20 cellular contexts compared by ENCODE assay signal in the genomic region with DNA sequence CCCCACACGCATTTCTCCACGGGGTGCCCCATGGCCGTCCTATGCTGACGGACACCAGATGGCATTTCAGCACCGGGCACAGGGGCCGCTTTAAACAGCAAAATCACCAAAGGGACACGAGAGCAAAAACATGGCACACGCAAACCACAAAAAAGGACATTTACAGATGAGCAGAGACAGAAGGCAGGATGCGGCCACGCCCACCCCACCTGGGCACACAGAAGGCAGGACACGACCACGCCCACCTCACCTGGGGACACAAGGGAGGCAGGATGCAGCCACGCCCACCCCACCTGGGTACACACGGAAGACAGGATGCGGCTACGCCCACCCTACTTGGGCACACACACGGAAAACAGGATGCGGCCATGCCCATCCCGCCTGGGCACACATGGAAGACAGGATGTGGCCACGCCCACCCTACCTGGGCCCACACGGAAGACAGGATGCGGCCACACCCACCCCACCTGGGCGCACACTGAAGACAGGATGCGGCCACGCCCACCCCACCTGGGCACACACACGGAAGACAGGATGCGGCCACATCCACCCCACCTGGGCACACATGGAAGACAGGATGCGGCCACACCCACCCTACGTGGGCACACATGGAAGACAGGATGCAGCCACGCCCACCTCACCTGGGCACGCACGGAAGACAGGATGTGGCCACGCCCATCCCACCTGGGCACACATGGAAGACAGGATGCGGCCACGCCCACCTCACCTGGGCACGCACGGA.
A peak's percentile ranks its signal among the peaks of the same experiment; 100 is the strongest.
DNase-seq lines count a peak whose midpoint lies in the region; ATAC-seq, FAIRE-seq and TF ChIP-seq lines count a peak whose summit lies in the region.
"Had no signal": no experiment of that assay in that cellular context is flagged by ENCODE, and none has a peak within 500 bp of the region (broad histone marks: within the 10 kb centered on the region; RNA-seq: fewer than 3 reads in every experiment).

No MANE protein-coding gene starts in this region.

- no peak overlapping the region for H3K4me3 Mint-ChIP-seq in activated naive CD8-positive, alpha-beta T cell treated with anti-CD3 and anti-CD28 coated beads, Interleukin-2, amount 10 ng/mL, durations not matched to agents 7 days and 5 days
- H3K4me3 Mint-ChIP-seq in activated naive CD8-positive, alpha-beta T cell treated with anti-CD3 and anti-CD28 coated beads for 36 hours: no peak overlapping the region
- H3K4me3 Mint-ChIP-seq in activated T-helper 1 cell treated with anti-CD3 and anti-CD28 coated beads, Interleukin-12 subunit alpha, Interleukin-12 subunit beta, Interleukin-2, Interleukin-4 antibody, amounts not matched to agents 30 ng/mL and 10 ng/mL and 1 ng/mL, durations not matched to agents 14 hours and 24 hours and 36 hours: no peak overlapping the region
- no peak overlapping the region for H3K4me3 Mint-ChIP-seq in progenitor cell of endocrine pancreas (ENCODE audit: low read depth)
- H3K4me3 Mint-ChIP-seq: nephron progenitor cell had no signal

- no peak for TF ChIP-seq CTCF in progenitor cell of endocrine pancreas (IDR thresholded peaks at IDR 0.05; ENCODE audit: unreplicated experiment)

- DNase-seq in activated naive CD8-positive, alpha-beta T cell treated with anti-CD3 and anti-CD28 coated beads, Interleukin-2, amount 10 ng/mL, durations not matched to agents 7 days and 5 days: no peak
- DNase-seq in activated naive CD8-positive, alpha-beta T cell treated with anti-CD3 and anti-CD28 coated beads for 36 hours: no peak
- no peak for DNase-seq in HTR-8/SVneo (ENCODE audit: insufficient read length, low spot score)
- DNase-seq in activated T-helper 1 cell treated with anti-CD3 and anti-CD28 coated beads, Interleukin-12 subunit alpha, Interleukin-12 subunit beta, Interleukin-2, Interleukin-4 antibody, amounts not matched to agents 30 ng/mL and 10 ng/mL and 1 ng/mL, durations not matched to agents 14 hours and 24 hours and 36 hours (ENCODE audit: low spot score): no peak
- DNase-seq in progenitor cell of endocrine pancreas (ENCODE audit: low spot score, unreplicated experiment): no peak
- DNase-seq: activated T-cell treated with anti-CD3 and anti-CD28 coated beads for 4 hours; amniotic stem cell; caudate nucleus; effector CD4-positive, alpha-beta T cell; GM23248; KG1; mammary epithelial cell; NCI-H1092 treated with DMSO at 0.1 percent for 48 hours; nephron progenitor cell; stimulated activated naive CD8-positive, alpha-beta T cell treated with anti-CD3 and anti-CD28 coated beads, Interleukin-15, Interleukin-2, amounts not matched to agents 100 U/mL and 50 U/mL, for 24 hours had no signal

- H3K27ac Mint-ChIP-seq in activated naive CD8-positive, alpha-beta T cell treated with anti-CD3 and anti-CD28 coated beads, Interleukin-2, amount 10 ng/mL, durations not matched to agents 7 days and 5 days: peak overlapping the region; percentile 13
- no peak overlapping the region for H3K27ac Mint-ChIP-seq in activated naive CD8-positive, alpha-beta T cell treated with anti-CD3 and anti-CD28 coated beads for 36 hours
- peak overlapping the region; percentile 26 for H3K27ac Mint-ChIP-seq in activated T-helper 1 cell treated with anti-CD3 and anti-CD28 coated beads, Interleukin-12 subunit alpha, Interleukin-12 subunit beta, Interleukin-2, Interleukin-4 antibody, amounts not matched to agents 30 ng/mL and 10 ng/mL and 1 ng/mL, durations not matched to agents 14 hours and 24 hours and 36 hours
- peak overlapping the region; percentile 5 for H3K27ac Mint-ChIP-seq in progenitor cell of endocrine pancreas
- H3K27ac Mint-ChIP-seq: nephron progenitor cell had no signal

- ATAC-seq in activated naive CD8-positive, alpha-beta T cell treated with anti-CD3 and anti-CD28 coated beads, Interleukin-2, amount 10 ng/mL, durations not matched to agents 7 days and 5 days (ENCODE audit: low read depth): no peak
- ATAC-seq in HG03196 (IDR thresholded peaks at IDR 0.05; ENCODE audit: unreplicated experiment): no peak
- no peak for ATAC-seq in HG02970 (IDR thresholded peaks at IDR 0.05; ENCODE audit: low FRiP score, unreplicated experiment)
- ATAC-seq in HG03097 (IDR thresholded peaks at IDR 0.05; ENCODE audit: low FRiP score, unreplicated experiment): no peak
- ATAC-seq: activated CD4-positive, CD25-positive, alpha-beta regulatory T cell treated with anti-CD3 and anti-CD28 coated beads, Interleukin-2, amount 50 U/mL, for 24 hours; psoas muscle; stimulated activated naive CD8-positive, alpha-beta T cell treated with anti-CD3 and anti-CD28 coated beads, Interleukin-15, Interleukin-2, amounts not matched to agents 100 U/mL and 50 U/mL, for 24 hours had no signal

- POLR2A ChIA-PET in activated naive CD8-positive, alpha-beta T cell treated with anti-CD3 and anti-CD28 coated beads, Interleukin-2, amount 10 ng/mL, durations not matched to agents 7 days and 5 days (lab: Charles Lee): no interaction called here

- peaks cover 6% of the 10 kb centered on the region for H3K9me3 Mint-ChIP-seq in activated naive CD8-positive, alpha-beta T cell treated with anti-CD3 and anti-CD28 coated beads, Interleukin-2, amount 10 ng/mL, durations not matched to agents 7 days and 5 days
- H3K9me3 Mint-ChIP-seq in activated naive CD8-positive, alpha-beta T cell treated with anti-CD3 and anti-CD28 coated beads for 36 hours: peaks cover 7% of the 10 kb centered on the region
- H3K9me3 Mint-ChIP-seq in activated T-helper 1 cell treated with anti-CD3 and anti-CD28 coated beads, Interleukin-12 subunit alpha, Interleukin-12 subunit beta, Interleukin-2, Interleukin-4 antibody, amounts not matched to agents 30 ng/mL and 10 ng/mL and 1 ng/mL, durations not matched to agents 14 hours and 24 hours and 36 hours: peaks cover 6% of the 10 kb centered on the region
- H3K9me3 Mint-ChIP-seq in progenitor cell of endocrine pancreas (ENCODE audit: low read depth): no peaks in the 10 kb centered on the region

- H3K36me3 Mint-ChIP-seq in activated naive CD8-positive, alpha-beta T cell treated with anti-CD3 and anti-CD28 coated beads, Interleukin-2, amount 10 ng/mL, durations not matched to agents 7 days and 5 days: no peaks in the 10 kb centered on the region
- no peaks in the 10 kb centered on the region for H3K36me3 Mint-ChIP-seq in activated naive CD8-positive, alpha-beta T cell treated with anti-CD3 and anti-CD28 coated beads for 36 hours
- no peaks in the 10 kb centered on the region for H3K36me3 Mint-ChIP-seq in activated T-helper 1 cell treated with anti-CD3 and anti-CD28 coated beads, Interleukin-12 subunit alpha, Interleukin-12 subunit beta, Interleukin-2, Interleukin-4 antibody, amounts not matched to agents 30 ng/mL and 10 ng/mL and 1 ng/mL, durations not matched to agents 14 hours and 24 hours and 36 hours (ENCODE audit: low read depth)
- H3K36me3 Mint-ChIP-seq in progenitor cell of endocrine pancreas (ENCODE audit: insufficient read depth): no peaks in the 10 kb centered on the region

- intact Hi-C loops in activated T-helper 1 cell treated with anti-CD3 and anti-CD28 coated beads, Interleukin-12 subunit alpha, Interleukin-12 subunit beta, Interleukin-2, Interleukin-4 antibody, amounts not matched to agents 30 ng/mL and 10 ng/mL and 1 ng/mL, durations not matched to agents 14 hours and 24 hours and 36 hours (cut with micrococcal nuclease): no loop called here

- peaks cover 8% of the 10 kb centered on the region for H3K4me1 Mint-ChIP-seq in activated naive CD8-positive, alpha-beta T cell treated with anti-CD3 and anti-CD28 coated beads, Interleukin-2, amount 10 ng/mL, durations not matched to agents 7 days and 5 days
- H3K4me1 Mint-ChIP-seq in activated naive CD8-positive, alpha-beta T cell treated with anti-CD3 and anti-CD28 coated beads for 36 hours: peaks cover 15% of the 10 kb centered on the region
- no peaks in the 10 kb centered on the region for H3K4me1 Mint-ChIP-seq in activated T-helper 1 cell treated with anti-CD3 and anti-CD28 coated beads, Interleukin-12 subunit alpha, Interleukin-12 subunit beta, Interleukin-2, Interleukin-4 antibody, amounts not matched to agents 30 ng/mL and 10 ng/mL and 1 ng/mL, durations not matched to agents 14 hours and 24 hours and 36 hours (ENCODE audit: low read depth)
- H3K4me1 Mint-ChIP-seq in progenitor cell of endocrine pancreas (ENCODE audit: low read depth): peaks cover 6% of the 10 kb centered on the region
- H3K4me1 Mint-ChIP-seq: nephron progenitor cell had no signal

- H3K27me3 Mint-ChIP-seq in activated naive CD8-positive, alpha-beta T cell treated with anti-CD3 and anti-CD28 coated beads, Interleukin-2, amount 10 ng/mL, durations not matched to agents 7 days and 5 days: no peaks in the 10 kb centered on the region
- no peaks in the 10 kb centered on the region for H3K27me3 Mint-ChIP-seq in activated naive CD8-positive, alpha-beta T cell treated with anti-CD3 and anti-CD28 coated beads for 36 hours
- H3K27me3 Mint-ChIP-seq in activated T-helper 1 cell treated with anti-CD3 and anti-CD28 coated beads, Interleukin-12 subunit alpha, Interleukin-12 subunit beta, Interleukin-2, Interleukin-4 antibody, amounts not matched to agents 30 ng/mL and 10 ng/mL and 1 ng/mL, durations not matched to agents 14 hours and 24 hours and 36 hours (ENCODE audit: insufficient read depth): no peaks in the 10 kb centered on the region
- peaks cover 6% of the 10 kb centered on the region for H3K27me3 Mint-ChIP-seq in progenitor cell of endocrine pancreas

- peak; percentile 59 for FAIRE-seq in HTR-8/SVneo (lab: Jason Lieb, UNC)
